ENCODE assay signal across 8 cellular contexts in genomic region chr1:231211005-231211857, GRCh38. TPM values are rescaled to one million over a fixed set of nuclear protein-coding genes. Genes with fewer than 3 reads are reported as not detected.
DNase-seq lines count a peak whose midpoint lies in the region; ATAC-seq and TF ChIP-seq lines count a peak whose summit lies in the region.

No MANE protein-coding gene starts in this region.

- H3K4me3 Mint-ChIP-seq in chondrocyte (ENCODE audit: unreplicated experiment), result peak overlapping the region; percentile 84

- H3K27me3 Mint-ChIP-seq in chondrocyte (ENCODE audit: low read depth), result peaks cover 19% of the 10 kb centered on the region

- no peak overlapping the region for H3K27ac ChIP-seq in left lung

- peak; percentile 89 for DNase-seq in BE2C
- DNase-seq in NCI-H2227 treated with DMSO at 0.1 percent for 48 hours (lab: John Stamatoyannopoulos, UW), result peak; percentile 72
- DNase-seq in activated CD4-positive, CD25-positive, alpha-beta regulatory T cell treated with anti-CD3 and anti-CD28 coated beads, Interleukin-2, amount 50 U/mL, for 72 hours, result peak; percentile 93
- DNase-seq in chondrocyte (ENCODE audit: low spot score), result no peak
- DNase-seq in left lung, result peak; percentile 80 to 92
- peak; percentile 85 for DNase-seq in stimulated activated CD4-positive, alpha-beta T cell treated with anti-CD3 and anti-CD28 coated beads, Interleukin-2, amount 100 ng/mL, for 4 hours (ENCODE audit: low read depth)

- H3K4me1 ChIP-seq in BE2C, result no peaks in the 10 kb centered on the region; the same call in 1 of the 2 replicates
- peaks cover 0 to 9% of the 10 kb centered on the region in 2 donors for H3K4me1 ChIP-seq in left lung

- no peaks in the 10 kb centered on the region for H3K36me3 ChIP-seq in BE2C
- H3K36me3 ChIP-seq in left lung, result no peaks in the 10 kb centered on the region

- no peaks in the 10 kb centered on the region for H3K9me3 Mint-ChIP-seq in chondrocyte (ENCODE audit: low read depth)

- H3K4me3 ChIP-seq in BE2C (ENCODE audit: low read depth, low read length) (peak overlapping the region; percentile 58), left lung (peak overlapping the region; percentile 22 to 38)

- no peak overlapping the region for H3K27ac Mint-ChIP-seq in chondrocyte (ENCODE audit: unreplicated experiment)

- H3K4me1 Mint-ChIP-seq in chondrocyte (ENCODE audit: low read depth), result peaks cover 2% of the 10 kb centered on the region

- intact Hi-C loops in left lung (cut with DNase I), result loop anchor here in 1 of 2 donors (5.0 to 10.0 kb wide), 2 partner anchors 296 to 414 kb away; no protein-coding TSS in a partner anchor

- no peaks in the 10 kb centered on the region for H3K27me3 ChIP-seq in BE2C
- H3K27me3 ChIP-seq in left lung, result no peaks in the 10 kb centered on the region

- TF ChIP-seq CTCF in BE2C (IDR thresholded peaks at IDR 0.05; ENCODE audit: low read depth, low read length) (peak; percentile 93), chondrocyte (IDR thresholded peaks at IDR 0.05) (peak; percentile 99), left lung (IDR thresholded peaks at IDR 0.05) (peak; percentile 82 to 85)

- no peaks in the 10 kb centered on the region for H3K36me3 Mint-ChIP-seq in chondrocyte (ENCODE audit: low read depth)

- H3K9me3 ChIP-seq in BE2C, result no peaks in the 10 kb centered on the region
- no peaks in the 10 kb centered on the region for H3K9me3 ChIP-seq in left lung

- ATAC-seq in GM19035 (IDR thresholded peaks at IDR 0.05; ENCODE audit: unreplicated experiment) (peak; percentile 85), HG03196 (IDR thresholded peaks at IDR 0.05; ENCODE audit: unreplicated experiment) (peak; percentile 90), left lung (peak; percentile 99)

RNA-seq across cellular contexts. Expression of gene GNPAT, which starts 29.8 kb away (rescaled TPM):
- 27.6 TPM for polyA plus RNA-seq in BE2C (2012; ENCODE audit: insufficient read depth, insufficient read length, low read depth)
- total RNA-seq in chondrocyte (37.6 to 43.2 TPM (median 37.9 TPM) in 3 replicates), left lung (10 to 100 TPM; 35.1 to 40.6 TPM)

RNA-seq across cellular contexts. Expression of gene TRIM67, which starts 49.4 kb away (rescaled TPM):
- 22.5 TPM for polyA plus RNA-seq in BE2C (2012; ENCODE audit: insufficient read depth, insufficient read length, low read depth)
- total RNA-seq in chondrocyte (1.2 to 2.9 TPM (median 1.6 TPM) in 3 replicates), left lung (under 1 TPM in 1 of 2 donors, not detected in 1; 0.06 TPM)
